ENCODE assay signal across 8 cellular contexts in genomic region chr7:66629659-66630058, GRCh38. TPM values are rescaled to one million over a fixed set of nuclear protein-coding genes. Genes with fewer than 3 reads are reported as not detected.
A peak's percentile ranks its signal among the peaks of the same experiment; 100 is the strongest.
DNase-seq lines count a peak whose midpoint lies in the region; ATAC-seq and TF ChIP-seq lines count a peak whose summit lies in the region.

No MANE protein-coding gene starts in this region.

- TF ChIP-seq CTCF in cardiac muscle cell (IDR thresholded peaks at IDR 0.05; ENCODE audit: low read depth, low read length) (no peak), breast epithelium (IDR thresholded peaks at IDR 0.05) (no peak)

- no peaks in the 10 kb centered on the region for H3K4me1 ChIP-seq in cardiac muscle cell (ENCODE audit: low read depth)
- H3K4me1 ChIP-seq in breast epithelium, result no peaks in the 10 kb centered on the region
- peaks cover 10 to 13% of the 10 kb centered on the region in 2 donors for H3K4me1 ChIP-seq in mucosa of rectum (ENCODE audit: control insufficient read depth in 2 of 2, insufficient read depth in 2 of 2, low read length in 2 of 2)
- H3K4me1 ChIP-seq in urinary bladder (ENCODE audit: insufficient read depth), result no peaks in the 10 kb centered on the region

- ATAC-seq in left ventricle myocardium superior (no peak), esophagus mucosa (no peak)

- H3K9me3 ChIP-seq in cardiac muscle cell (ENCODE audit: low read depth) (no peaks in the 10 kb centered on the region), breast epithelium (no peaks in the 10 kb centered on the region), mucosa of rectum (ENCODE audit: control insufficient read depth in 2 of 2, low read length in 2 of 2) (no peaks in the 10 kb centered on the region)

- H3K27me3 ChIP-seq in cardiac muscle cell, result no peaks in the 10 kb centered on the region
- no peaks in the 10 kb centered on the region for H3K27me3 ChIP-seq in breast epithelium
- H3K27me3 ChIP-seq in mucosa of rectum (ENCODE audit: control insufficient read depth in 2 of 2, insufficient read depth in 2 of 2, low read length in 2 of 2), result no peaks in the 10 kb centered on the region

- intact Hi-C loops in left ventricle myocardium superior (cut with micrococcal nuclease) (no loop called here), breast epithelium (cut with DNase I; ENCODE audit: low total_unique reads) (no loop called here), posterior vena cava (cut with DNase I) (loop anchor here in 1 of 2 donors (5.0 kb wide), 1 partner anchor 42 kb away; no protein-coding TSS in a partner anchor)

- H3K9ac ChIP-seq in mucosa of rectum (ENCODE audit: low read depth in 1 of 2, low read length in 2 of 2), result peak overlapping the region; percentile 13 to 19

- H3K36me3 ChIP-seq in cardiac muscle cell, result peaks cover 4% of the 10 kb centered on the region
- no peaks in the 10 kb centered on the region for H3K36me3 ChIP-seq in breast epithelium
- peaks cover 0 to 4% of the 10 kb centered on the region in 2 donors for H3K36me3 ChIP-seq in mucosa of rectum (ENCODE audit: control insufficient read depth in 2 of 2, insufficient read depth in 2 of 2, low read length in 2 of 2)
- H3K36me3 ChIP-seq in urinary bladder (ENCODE audit: insufficient read depth), result no peaks in the 10 kb centered on the region

- TF ChIP-seq POLR2A in breast epithelium (IDR thresholded peaks at IDR 0.05), result no peak

- DNase-seq in cardiac muscle cell (ENCODE audit: low read depth in 1 of 2, low spot score in 1 of 2) (no peak), left ventricle myocardium superior (no peak), breast epithelium (ENCODE audit: low spot score in 2 of 2) (no peak), activated gamma-delta T cell (lab: John Stamatoyannopoulos, UW) (no peak), posterior vena cava (ENCODE audit: low spot score) (no peak)

- 53% methylated on average over 5 of the region's 5 CpGs for WGBS in urinary bladder

- H3K27ac ChIP-seq in cardiac muscle cell, result no peak overlapping the region
- H3K27ac ChIP-seq in breast epithelium, result peak overlapping the region; percentile 95 to 96
- H3K27ac ChIP-seq in mucosa of rectum (ENCODE audit: low read depth in 2 of 2, low read length in 2 of 2), result peak overlapping the region in 1 of 2 donors; percentile 96
- peak overlapping the region; percentile 31 for H3K27ac ChIP-seq in urinary bladder (ENCODE audit: low read depth)

- peak overlapping the region; percentile 46 for H3K4me3 ChIP-seq in cardiac muscle cell
- H3K4me3 ChIP-seq in breast epithelium, result peak overlapping the region; percentile 57 to 89 (median 70)
- H3K4me3 ChIP-seq in mucosa of rectum (ENCODE audit: low read length in 2 of 2), result peak overlapping the region in 1 of 2 donors; percentile 68
- H3K4me3 ChIP-seq in urinary bladder (ENCODE audit: low read depth, low read length), result peak overlapping the region; percentile 85

RNA-seq across cellular contexts. Expression of gene KCTD7, which starts 1.0 kb away (rescaled TPM):
- 23.6 and 30.2 TPM in 2 replicates for total RNA-seq in cardiac muscle cell
- polyA plus RNA-seq in cardiac muscle cell, result 12.2 and 13.5 TPM in 2 replicates
- 8.0 TPM for total RNA-seq in left ventricle myocardium superior
- 10 to 100 TPM; 13.4 to 25.4 (median 18.0) TPM for total RNA-seq in breast epithelium
- 18.5 TPM for total RNA-seq in urinary bladder
- 19.1 TPM for polyA plus RNA-seq in urinary bladder
- total RNA-seq in esophagus mucosa, result 2.1 TPM
- total RNA-seq in posterior vena cava, result 10 to 100 TPM in 1 of 2 donors, 1 to 10 TPM in 1; 8.8 to 10.1 TPM
